ENCODE assay signal across 9 cellular contexts in genomic region chr21:41369915-41370839, GRCh38. TPM values are rescaled to one million over a fixed set of nuclear protein-coding genes. Genes with fewer than 3 reads are reported as not detected.
DNase-seq lines count a peak whose midpoint lies in the region; ATAC-seq and TF ChIP-seq lines count a peak whose summit lies in the region.
"Had no signal": no experiment of that assay in that cellular context is flagged by ENCODE, and none has a peak within 500 bp of the region (broad histone marks: within the 10 kb centered on the region; RNA-seq: fewer than 3 reads in every experiment).

No MANE protein-coding gene starts in this region.

- peak overlapping the region; percentile 58 for H3K27ac ChIP-seq in skeletal muscle tissue (ENCODE audit: low read depth, low read length)

- DNase-seq in GM13976 (ENCODE audit: low spot score) (peak; percentile 74), NT2/D1 (ENCODE audit: low read depth, low spot score) (no peak), NCI-H226 (no peak), HEK293T (ENCODE audit: extremely low spot score) (no peak)
- DNase-seq in effector CD8-positive, alpha-beta T cell (lab: John Stamatoyannopoulos, UW), result peak; percentile 35

- H3K36me3 ChIP-seq in NT2/D1 (ENCODE audit: insufficient read depth, insufficient read length, low read length), result no peaks in the 10 kb centered on the region
- peaks cover 0 to 2% (median 0%) of the 10 kb centered on the region in 3 donors for H3K36me3 ChIP-seq in skeletal muscle tissue (ENCODE audit: control insufficient read depth in 3 of 3, insufficient read depth in 3 of 3, low read length in 3 of 3)

- no peak for TF ChIP-seq CTCF in GM13976 (IDR thresholded peaks at IDR 0.05; ENCODE audit: borderline replicate concordance, control extremely low read depth, extremely low read depth, insufficient read depth, missing control alignments)

- H3K4me1 ChIP-seq in NT2/D1 (ENCODE audit: insufficient read depth, insufficient read length) (peaks cover 11% of the 10 kb centered on the region), skeletal muscle tissue (ENCODE audit: control insufficient read depth in 3 of 3, insufficient read depth in 3 of 3, low read length in 3 of 3) (peaks cover 7 to 10% (median 9%) of the 10 kb centered on the region in 3 donors)

- H3K9ac ChIP-seq in NT2/D1 (ENCODE audit: insufficient read length, low read depth) (peak overlapping the region; percentile 70), skeletal muscle tissue (ENCODE audit: low read depth in 1 of 3, low read length in 3 of 3) (no peak overlapping the region)

- H3K27me3 ChIP-seq in NT2/D1 (ENCODE audit: insufficient read depth, insufficient read length) (peaks cover 4% of the 10 kb centered on the region), skeletal muscle tissue (ENCODE audit: control insufficient read depth in 3 of 3, insufficient read depth in 3 of 3, low read length in 3 of 3) (peaks cover 0 to 13% (median 12%) of the 10 kb centered on the region in 3 donors)

- in situ Hi-C loops in GM13976 (cut with MboI; ENCODE audit: low sequenced_read_pairs, unreplicated experiment), result no loop called here

- ATAC-seq in GM18858 (IDR thresholded peaks at IDR 0.05; ENCODE audit: unreplicated experiment), result no peak
- ATAC-seq in HG03280 (IDR thresholded peaks at IDR 0.05; ENCODE audit: unreplicated experiment), result no peak

- CTCF ChIA-PET in HEK293T (lab: Yijun Ruan, JAX), result no interaction called here

- H3K9me3 ChIP-seq in NT2/D1 (ENCODE audit: insufficient read depth, low read length), result no peaks in the 10 kb centered on the region
- H3K9me3 ChIP-seq in skeletal muscle tissue (ENCODE audit: control insufficient read depth in 3 of 3, low read length in 3 of 3), result no peaks in the 10 kb centered on the region

- POLR2A ChIA-PET in HEK293T (lab: Yijun Ruan, JAX), result no interaction called here

- H3K4me3 ChIP-seq in NT2/D1 (ENCODE audit: insufficient read length, low read depth), result peak overlapping the region; percentile 61
- peak overlapping the region; percentile 41 to 51 (median 44) for H3K4me3 ChIP-seq in skeletal muscle tissue (ENCODE audit: low read length in 3 of 3)

TF ChIP-seq in HEK293T, 16 proteins besides CTCF, POLR2A, EP300 and RAD21:
- no peak for TF ChIP-seq NFRKB (IDR thresholded peaks at IDR 0.05)
- no peak for TF ChIP-seq SP1 (IDR thresholded peaks at IDR 0.05)
- TF ChIP-seq SUZ12 (IDR thresholded peaks at IDR 0.05), result no peak
- TF ChIP-seq BHLHE40 (IDR thresholded peaks at IDR 0.05; ENCODE audit: borderline replicate concordance), result no peak
- TF ChIP-seq HDGF (IDR thresholded peaks at IDR 0.05; ENCODE audit: borderline replicate concordance), result no peak
- TF ChIP-seq FOXK2 (IDR thresholded peaks at IDR 0.05), result no peak
- no peak for TF ChIP-seq ZNF384 (IDR thresholded peaks at IDR 0.05)
- no peak for TF ChIP-seq FOXM1 (IDR thresholded peaks at IDR 0.05; ENCODE audit: borderline replicate concordance)
- TF ChIP-seq LEF1 (IDR thresholded peaks at IDR 0.05; ENCODE audit: borderline replicate concordance), result no peak
- TF ChIP-seq L3MBTL2 (conservative IDR thresholded peaks at IDR 0.05), result no peak
- no peak for TF ChIP-seq TARDBP (IDR thresholded peaks at IDR 0.05)
- no peak for TF ChIP-seq PKNOX1 (IDR thresholded peaks at IDR 0.05)
- TF ChIP-seq ARNT (IDR thresholded peaks at IDR 0.05), result no peak
- no peak for TF ChIP-seq FOXA1 (IDR thresholded peaks at IDR 0.05)
- TF ChIP-seq CTBP1 (IDR thresholded peaks at IDR 0.05; ENCODE audit: borderline replicate concordance), result no peak
- TF ChIP-seq ELF4 (IDR thresholded peaks at IDR 0.05), result no peak

RNA-seq across cellular contexts. Expression of gene MX2, which starts 8.3 kb away (rescaled TPM):
- total RNA-seq in skeletal muscle tissue, result 6.8 TPM

RNA-seq across cellular contexts. Expression of gene FAM3B, which starts 53.6 kb away (rescaled TPM):
- total RNA-seq in skeletal muscle tissue, result not detected
- total RNA-seq: myocyte had no signal

RNA-seq across cellular contexts. Expression of gene MX1, which starts 55.9 kb away (rescaled TPM):
- 11.0 TPM for total RNA-seq in skeletal muscle tissue

Comparison
In these comparisons a context has a peak if more than half of its experiments do, and no peak if none do; other contexts are left out.
1. DNase-seq: peak in GM13976 (single experiment) and effector CD8-positive, alpha-beta T cell (single experiment); none in NT2/D1 (single experiment), NCI-H226 (single experiment) and HEK293T (single experiment).